ENCODE assay signal across 16 cellular contexts in the genomic region with DNA sequence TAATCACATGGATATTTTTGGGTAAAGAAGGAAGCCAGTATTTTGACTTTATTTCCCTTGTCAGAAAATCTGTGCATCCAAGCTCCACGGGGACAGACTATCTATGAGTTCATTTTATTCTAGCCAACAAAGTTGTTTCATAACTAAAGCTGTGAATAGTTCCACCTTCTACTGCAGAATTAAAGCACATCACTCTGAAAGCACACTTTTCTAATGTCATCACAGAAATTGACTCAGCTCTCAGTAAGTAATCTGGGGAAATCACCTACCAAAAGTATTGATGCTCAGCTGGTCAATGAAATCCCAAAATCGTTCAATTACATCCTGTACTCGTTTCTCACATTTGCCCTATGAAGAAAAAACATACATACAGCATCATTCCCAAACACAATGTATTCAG. TPM values are rescaled to one million over a fixed set of nuclear protein-coding genes. Genes with fewer than 3 reads are reported as not detected.
DNase-seq lines count a peak whose midpoint lies in the region; ATAC-seq lines count a peak whose summit lies in the region.
"Had no signal": no experiment of that assay in that cellular context is flagged by ENCODE, and none has a peak within 500 bp of the region (broad histone marks: within the 10 kb centered on the region; RNA-seq: fewer than 3 reads in every experiment).

No MANE protein-coding gene starts in this region.

- no peak for DNase-seq in activated CD4-positive, alpha-beta T cell treated with anti-CD3 and anti-CD28 coated beads for 36 hours
- DNase-seq in activated CD4-positive, alpha-beta T cell treated with anti-CD3 and anti-CD28 coated beads, Interleukin-2, amount 50 U/mL, for 4 hours: no peak
- no peak for DNase-seq in activated naive CD8-positive, alpha-beta T cell treated with anti-CD3 and anti-CD28 coated beads, Interleukin-2, amount 50 U/mL, for 24 hours
- DNase-seq in effector memory CD8-positive, alpha-beta T cell: no peak
- DNase-seq in GOT3 (lab: John Stamatoyannopoulos, UW) (no peak), NCI-H1930 (lab: John Stamatoyannopoulos, UW) (no peak)
- DNase-seq: 8988T, DMS53, Kasumi-1, NCI-H1105 treated with DMSO at 0.1 percent for 48 hours, NCI-H187, NCI-H2171, NCI-H774 had no signal

- POLR2A ChIA-PET in activated CD4-positive, alpha-beta T cell treated with anti-CD3 and anti-CD28 coated beads for 36 hours (lab: Charles Lee): interaction anchor here (0.5 to 1.0 kb wide), 3 partner anchors 36 to 137 kb away, joined by 3 to 5 read pairs (median 4); a partner anchor contains a TSS

- intact Hi-C loops in activated CD4-positive, alpha-beta T cell treated with anti-CD3 and anti-CD28 coated beads for 36 hours (cut with DNase I, micrococcal nuclease): loop anchor here in 1 of 2 experiments (5.0 kb wide), 2 partner anchors 99 to 219 kb away; no protein-coding TSS in a partner anchor

- CTCF ChIA-PET in activated CD4-positive, alpha-beta T cell treated with anti-CD3 and anti-CD28 coated beads for 36 hours (lab: Charles Lee): interaction anchor here (1.4 kb wide), 2 partner anchors 18 to 93 kb away, joined by 4 read pairs; no protein-coding TSS in a partner anchor

- peaks cover 62% of the 10 kb centered on the region for H3K36me3 Mint-ChIP-seq in activated CD4-positive, alpha-beta T cell treated with anti-CD3 and anti-CD28 coated beads for 36 hours (ENCODE audit: low read depth)
- peaks cover 4% of the 10 kb centered on the region for H3K36me3 Mint-ChIP-seq in activated naive CD8-positive, alpha-beta T cell
- H3K36me3 Mint-ChIP-seq in activated naive CD8-positive, alpha-beta T cell treated with anti-CD3 and anti-CD28 coated beads, Interleukin-2, amount 50 U/mL, for 24 hours (ENCODE audit: low read depth): peaks cover 60% of the 10 kb centered on the region
- H3K36me3 Mint-ChIP-seq in effector memory CD8-positive, alpha-beta T cell (ENCODE audit: insufficient read depth): peaks cover 58% of the 10 kb centered on the region

- no peaks in the 10 kb centered on the region for H3K9me3 Mint-ChIP-seq in activated CD4-positive, alpha-beta T cell treated with anti-CD3 and anti-CD28 coated beads for 36 hours (ENCODE audit: low read depth)
- no peaks in the 10 kb centered on the region for H3K9me3 Mint-ChIP-seq in activated naive CD8-positive, alpha-beta T cell (ENCODE audit: low read depth)
- H3K9me3 Mint-ChIP-seq in activated naive CD8-positive, alpha-beta T cell treated with anti-CD3 and anti-CD28 coated beads, Interleukin-2, amount 50 U/mL, for 24 hours: no peaks in the 10 kb centered on the region
- no peaks in the 10 kb centered on the region for H3K9me3 Mint-ChIP-seq in effector memory CD8-positive, alpha-beta T cell

- H3K27me3 Mint-ChIP-seq in activated CD4-positive, alpha-beta T cell treated with anti-CD3 and anti-CD28 coated beads for 36 hours: no peaks in the 10 kb centered on the region
- no peaks in the 10 kb centered on the region for H3K27me3 Mint-ChIP-seq in activated naive CD8-positive, alpha-beta T cell
- H3K27me3 Mint-ChIP-seq in activated naive CD8-positive, alpha-beta T cell treated with anti-CD3 and anti-CD28 coated beads, Interleukin-2, amount 50 U/mL, for 24 hours: no peaks in the 10 kb centered on the region
- H3K27me3 Mint-ChIP-seq in effector memory CD8-positive, alpha-beta T cell: no peaks in the 10 kb centered on the region

- peak overlapping the region; percentile 77 for H3K27ac Mint-ChIP-seq in activated CD4-positive, alpha-beta T cell treated with anti-CD3 and anti-CD28 coated beads for 36 hours
- H3K27ac Mint-ChIP-seq in activated naive CD8-positive, alpha-beta T cell: peak overlapping the region; percentile 76
- no peak overlapping the region for H3K27ac Mint-ChIP-seq in activated naive CD8-positive, alpha-beta T cell treated with anti-CD3 and anti-CD28 coated beads, Interleukin-2, amount 50 U/mL, for 24 hours
- H3K27ac Mint-ChIP-seq in effector memory CD8-positive, alpha-beta T cell: peak overlapping the region; percentile 64 to 82

- ATAC-seq in activated CD4-positive, alpha-beta T cell treated with anti-CD3 and anti-CD28 coated beads for 36 hours: peak; percentile 74
- ATAC-seq in activated naive CD8-positive, alpha-beta T cell treated with anti-CD3 and anti-CD28 coated beads, Interleukin-2, amount 50 U/mL, for 24 hours: no peak
- ATAC-seq in effector memory CD8-positive, alpha-beta T cell (replicated peaks): no peak
- ATAC-seq in GM19467 (IDR thresholded peaks at IDR 0.05; ENCODE audit: unreplicated experiment): no peak
- ATAC-seq: HCT116 had no signal

- peaks cover 46% of the 10 kb centered on the region for H3K4me1 Mint-ChIP-seq in activated CD4-positive, alpha-beta T cell treated with anti-CD3 and anti-CD28 coated beads for 36 hours
- peaks cover 33% of the 10 kb centered on the region for H3K4me1 Mint-ChIP-seq in activated naive CD8-positive, alpha-beta T cell (ENCODE audit: low read depth)
- H3K4me1 Mint-ChIP-seq in activated naive CD8-positive, alpha-beta T cell treated with anti-CD3 and anti-CD28 coated beads, Interleukin-2, amount 50 U/mL, for 24 hours: peaks cover 36% of the 10 kb centered on the region
- peaks cover 1 to 18% of the 10 kb centered on the region in 2 donors for H3K4me1 Mint-ChIP-seq in effector memory CD8-positive, alpha-beta T cell (ENCODE audit: low read depth in 2 of 2)

- no peak overlapping the region for H3K4me3 Mint-ChIP-seq in activated CD4-positive, alpha-beta T cell treated with anti-CD3 and anti-CD28 coated beads for 36 hours
- no peak overlapping the region for H3K4me3 Mint-ChIP-seq in activated naive CD8-positive, alpha-beta T cell
- H3K4me3 Mint-ChIP-seq in activated naive CD8-positive, alpha-beta T cell treated with anti-CD3 and anti-CD28 coated beads, Interleukin-2, amount 50 U/mL, for 24 hours: no peak overlapping the region
- H3K4me3 Mint-ChIP-seq in effector memory CD8-positive, alpha-beta T cell: no peak overlapping the region

RNA-seq across cellular contexts. Expression of a gene that starts 19.1 kb away (rescaled TPM):
- 10 to 100 TPM; 53.7 to 63.7 TPM for total RNA-seq in activated CD4-positive, alpha-beta T cell treated with anti-CD3 and anti-CD28 coated beads for 36 hours
